Comparison of ENCODE assay signal across 22 cellular contexts in genomic region chr3:37520802-37521350, GRCh38.
A peak's percentile ranks its signal among the peaks of the same experiment; 100 is the strongest.
DNase-seq lines count a peak whose midpoint lies in the region; ATAC-seq, FAIRE-seq and TF ChIP-seq lines count a peak whose summit lies in the region.
"Had no signal": no experiment of that assay in that cellular context is flagged by ENCODE, and none has a peak within 500 bp of the region (broad histone marks: within the 10 kb centered on the region; RNA-seq: fewer than 3 reads in every experiment).

No MANE protein-coding gene starts in this region.

- no peak overlapping the region for H3K4me2 ChIP-seq in astrocyte (ENCODE audit: low read length)

- H2AFZ ChIP-seq in astrocyte (ENCODE audit: low read depth, low read length): no peak overlapping the region
- H2AFZ ChIP-seq: GM23248 had no signal

- H3K27ac ChIP-seq in astrocyte (ENCODE audit: low read depth, low read length) (no peak overlapping the region), heart right ventricle (peak overlapping the region in 6 of 10 donors; percentile 4 to 54 (median 44))
- H3K27ac ChIP-seq: cardiac muscle cell, GM23248, vagina had no signal

- H4K20me1 ChIP-seq in astrocyte (ENCODE audit: insufficient read depth, low read length): no peaks in the 10 kb centered on the region

- H3K9me3 ChIP-seq in astrocyte (ENCODE audit: insufficient read depth, low read depth, low read length) (no peaks in the 10 kb centered on the region), heart right ventricle (no peaks in the 10 kb centered on the region)
- H3K9me3 ChIP-seq: vagina had no signal

- H3K36me3 ChIP-seq in astrocyte (ENCODE audit: insufficient read depth, low read length): no peaks in the 10 kb centered on the region
- peaks cover 0 to 98% (median 45%) of the 10 kb centered on the region in 9 donors for H3K36me3 ChIP-seq in heart right ventricle

- peaks cover 9% of the 10 kb centered on the region for H3K4me1 Mint-ChIP-seq in astrocyte (ENCODE audit: low read depth, unreplicated experiment)
- peaks cover 48% of the 10 kb centered on the region for H3K4me1 Mint-ChIP-seq in neural crest cell
- H3K4me1 Mint-ChIP-seq in activated T-helper 2 cell treated with anti-CD3 and anti-CD28 coated beads, Interferon-gamma antibody, Interleukin-2, Interleukin-4, amounts not matched to agents 10 μg/mL and 5 μg/mL and 100 μg/mL, durations not matched to agents 14 hours and 24 hours and 36 hours (ENCODE audit: low read depth): no peaks in the 10 kb centered on the region
- H3K4me1 Mint-ChIP-seq: activated CD4-positive, alpha-beta T cell treated with anti-CD3 and anti-CD28 coated beads, Interleukin-2, amount 10 ng/mL, durations not matched to agents 7 days and 5 days; activated T-helper 17 cell treated with anti-CD3 and anti-CD28 coated beads, Interleukin-2, amount 50 U/mL, for 72 hours; CD4-positive, CD25-positive, alpha-beta regulatory T cell had no signal

- H3K9me3 Mint-ChIP-seq in astrocyte (ENCODE audit: unreplicated experiment): no peaks in the 10 kb centered on the region
- H3K9me3 Mint-ChIP-seq in neural crest cell: no peaks in the 10 kb centered on the region
- H3K9me3 Mint-ChIP-seq in activated T-helper 2 cell treated with anti-CD3 and anti-CD28 coated beads, Interferon-gamma antibody, Interleukin-2, Interleukin-4, amounts not matched to agents 10 μg/mL and 5 μg/mL and 100 μg/mL, durations not matched to agents 14 hours and 24 hours and 36 hours: no peaks in the 10 kb centered on the region
- H3K9me3 Mint-ChIP-seq: activated CD4-positive, alpha-beta T cell treated with anti-CD3 and anti-CD28 coated beads, Interleukin-2, amount 10 ng/mL, durations not matched to agents 7 days and 5 days; activated naive CD8-positive, alpha-beta T cell treated with anti-CD3 and anti-CD28 coated beads for 36 hours; activated T-helper 17 cell treated with anti-CD3 and anti-CD28 coated beads, Interleukin-2, amount 50 U/mL, for 72 hours had no signal

- DNase-seq in Ammon's horn (ENCODE audit: low spot score) (peak; percentile 22), astrocyte (ENCODE audit: low read depth) (peak; percentile 47), heart right ventricle (no peak), neural crest cell (ENCODE audit: low read depth, low spot score) (no peak), cerebellum (ENCODE audit: low spot score) (no peak)
- no peak for DNase-seq in stimulated activated naive CD4-positive, alpha-beta T cell (lab: John Stamatoyannopoulos, UW)
- DNase-seq in activated T-cell treated with anti-CD3 and anti-CD28 coated beads, Interleukin-2, amount 50 U/mL, for 1 hour: no peak
- no peak for DNase-seq in activated T-helper 2 cell treated with anti-CD3 and anti-CD28 coated beads, Interferon-gamma antibody, Interleukin-2, Interleukin-4, amounts not matched to agents 10 μg/mL and 5 μg/mL and 100 μg/mL, durations not matched to agents 14 hours and 24 hours and 36 hours (ENCODE audit: low spot score)
- DNase-seq: activated CD4-positive, alpha-beta T cell treated with anti-CD3 and anti-CD28 coated beads, Interleukin-2, amount 10 ng/mL, durations not matched to agents 7 days and 5 days; activated naive CD8-positive, alpha-beta T cell treated with anti-CD3 and anti-CD28 coated beads for 36 hours; CD4-positive, CD25-positive, alpha-beta regulatory T cell; DMS153; GF-D8; GM23248; NCI-H1694 treated with DMSO at 0.1 percent for 48 hours; SHP77 treated with DMSO at 0.1 percent for 48 hours; T-helper 1 cell had no signal

- ATAC-seq in heart right ventricle: peak in 5 of 8 donors; percentile 14 to 69 (median 27)
- ATAC-seq: activated T-helper 17 cell treated with anti-CD3 and anti-CD28 coated beads, Interleukin-2, amount 50 U/mL, for 72 hours; esophagus mucosa; K562 had no signal

- H3K4me3 Mint-ChIP-seq in astrocyte (ENCODE audit: unreplicated experiment) (no peak overlapping the region), neural crest cell (no peak overlapping the region)
- H3K4me3 Mint-ChIP-seq in activated T-helper 2 cell treated with anti-CD3 and anti-CD28 coated beads, Interferon-gamma antibody, Interleukin-2, Interleukin-4, amounts not matched to agents 10 μg/mL and 5 μg/mL and 100 μg/mL, durations not matched to agents 14 hours and 24 hours and 36 hours (ENCODE audit: low read depth): no peak overlapping the region
- H3K4me3 Mint-ChIP-seq: activated CD4-positive, alpha-beta T cell treated with anti-CD3 and anti-CD28 coated beads, Interleukin-2, amount 10 ng/mL, durations not matched to agents 7 days and 5 days; activated naive CD8-positive, alpha-beta T cell treated with anti-CD3 and anti-CD28 coated beads for 36 hours; activated T-helper 17 cell treated with anti-CD3 and anti-CD28 coated beads, Interleukin-2, amount 50 U/mL, for 72 hours; CD4-positive, CD25-positive, alpha-beta regulatory T cell had no signal

- H3K36me3 Mint-ChIP-seq in astrocyte (ENCODE audit: low read depth, unreplicated experiment) (peaks cover 3% of the 10 kb centered on the region), neural crest cell (ENCODE audit: low read depth) (peaks cover 3% of the 10 kb centered on the region)
- no peaks in the 10 kb centered on the region for H3K36me3 Mint-ChIP-seq in activated T-helper 2 cell treated with anti-CD3 and anti-CD28 coated beads, Interferon-gamma antibody, Interleukin-2, Interleukin-4, amounts not matched to agents 10 μg/mL and 5 μg/mL and 100 μg/mL, durations not matched to agents 14 hours and 24 hours and 36 hours (ENCODE audit: low read depth)
- H3K36me3 Mint-ChIP-seq: activated naive CD8-positive, alpha-beta T cell treated with anti-CD3 and anti-CD28 coated beads for 36 hours; CD4-positive, CD25-positive, alpha-beta regulatory T cell had no signal

- peaks cover 6% of the 10 kb centered on the region for H3K27me3 Mint-ChIP-seq in astrocyte (ENCODE audit: low read depth, unreplicated experiment)
- no peaks in the 10 kb centered on the region for H3K27me3 Mint-ChIP-seq in neural crest cell (ENCODE audit: low read depth)
- peaks cover 12% of the 10 kb centered on the region for H3K27me3 Mint-ChIP-seq in activated T-helper 2 cell treated with anti-CD3 and anti-CD28 coated beads, Interferon-gamma antibody, Interleukin-2, Interleukin-4, amounts not matched to agents 10 μg/mL and 5 μg/mL and 100 μg/mL, durations not matched to agents 14 hours and 24 hours and 36 hours (ENCODE audit: low read depth)

- 83 to 88% methylated on average over 11 of the region's 11 CpGs for WGBS in heart right ventricle, 2 donors

- no peak overlapping the region for H3K27ac Mint-ChIP-seq in astrocyte (ENCODE audit: unreplicated experiment)
- H3K27ac Mint-ChIP-seq in neural crest cell (ENCODE audit: unreplicated experiment): peak overlapping the region; percentile 7
- H3K27ac Mint-ChIP-seq in activated T-helper 2 cell treated with anti-CD3 and anti-CD28 coated beads, Interferon-gamma antibody, Interleukin-2, Interleukin-4, amounts not matched to agents 10 μg/mL and 5 μg/mL and 100 μg/mL, durations not matched to agents 14 hours and 24 hours and 36 hours: no peak overlapping the region
- H3K27ac Mint-ChIP-seq: activated CD4-positive, alpha-beta T cell treated with anti-CD3 and anti-CD28 coated beads, Interleukin-2, amount 10 ng/mL, durations not matched to agents 7 days and 5 days; activated naive CD8-positive, alpha-beta T cell treated with anti-CD3 and anti-CD28 coated beads for 36 hours; activated T-helper 17 cell treated with anti-CD3 and anti-CD28 coated beads, Interleukin-2, amount 50 U/mL, for 72 hours; CD4-positive, CD25-positive, alpha-beta regulatory T cell had no signal

- intact Hi-C loops in heart right ventricle (cut with DNase I): no loop called here
- intact Hi-C loops in activated T-helper 2 cell treated with anti-CD3 and anti-CD28 coated beads, Interferon-gamma antibody, Interleukin-2, Interleukin-4, amounts not matched to agents 10 μg/mL and 5 μg/mL and 100 μg/mL, durations not matched to agents 14 hours and 24 hours and 36 hours (cut with micrococcal nuclease): no loop called here

- H3K4me1 ChIP-seq in astrocyte (ENCODE audit: insufficient read depth, low read length) (no peaks in the 10 kb centered on the region), heart right ventricle (peaks cover 0 to 32% (median 18%) of the 10 kb centered on the region in 9 donors)

- no peak overlapping the region for H3K9ac ChIP-seq in astrocyte (ENCODE audit: low read length)
- H3K9ac ChIP-seq: GM23248 had no signal

- H3K4me3 ChIP-seq in astrocyte (ENCODE audit: insufficient read depth, low read depth, low read length) (no peak overlapping the region), heart right ventricle (no peak overlapping the region)
- H3K4me3 ChIP-seq: cardiac muscle cell, GM23248, K562, vagina had no signal

- no peak for FAIRE-seq in astrocyte (lab: Jason Lieb, UNC)
- FAIRE-seq: K562 had no signal

- TF ChIP-seq CTCF in astrocyte (IDR thresholded peaks at IDR 0.05; ENCODE audit: insufficient read depth, low read depth, low read length) (no peak), heart right ventricle (IDR thresholded peaks at IDR 0.05) (no peak), neural crest cell (conservative IDR thresholded peaks at IDR 0.05) (no peak)

- H3K27me3 ChIP-seq in astrocyte (ENCODE audit: insufficient read depth, low read length) (no peaks in the 10 kb centered on the region), heart right ventricle (no peaks in the 10 kb centered on the region)
- H3K27me3 ChIP-seq: vagina had no signal

- H3K79me2 ChIP-seq in astrocyte (ENCODE audit: insufficient read depth, low read length): no peaks in the 10 kb centered on the region

Comparison
In these comparisons a context has a peak if more than half of its experiments do, and no peak if none do; other contexts are left out.
1. DNase-seq: peak in Ammon's horn (single experiment) and astrocyte (single experiment); none in heart right ventricle (0 of 2), neural crest cell (single experiment), stimulated activated naive CD4-positive, alpha-beta T cell (0 of 6), cerebellum (single experiment), activated T-cell treated with anti-CD3 and anti-CD28 coated beads, Interleukin-2, amount 50 U/mL, for 1 hour (single experiment) and activated T-helper 2 cell treated with anti-CD3 and anti-CD28 coated beads, Interferon-gamma antibody, Interleukin-2, Interleukin-4, amounts not matched to agents 10 μg/mL and 5 μg/mL and 100 μg/mL, durations not matched to agents 14 hours and 24 hours and 36 hours (single experiment).